ENCODE assay signal across 28 cellular contexts in genomic region chr20:1315804-1316203, GRCh38.
"Had no signal": no experiment of that assay in that cellular context is flagged by ENCODE, and none has a peak within 500 bp of the region (broad histone marks: within the 10 kb centered on the region; RNA-seq: fewer than 3 reads in every experiment).

No MANE protein-coding gene starts in this region.

- H3K36me3 ChIP-seq: esophagus muscularis mucosa, gastrocnemius medialis, gastroesophageal sphincter, heart left ventricle, heart right ventricle had no signal

- FAIRE-seq: colon, endometrium, endothelial cell of umbilical vein, frontal cortex had no signal

- H3K9me3 ChIP-seq: colonic mucosa, esophagus muscularis mucosa, esophagus squamous epithelium, gastrocnemius medialis, gastroesophageal sphincter, heart left ventricle, heart right ventricle had no signal

- H3K4me1 ChIP-seq: colonic mucosa, foreskin keratinocyte had no signal

- H3K27ac ChIP-seq: colonic mucosa, coronary artery, dorsolateral prefrontal cortex, epithelial cell of prostate, esophagus muscularis mucosa, esophagus squamous epithelium, foreskin keratinocyte, gastrocnemius medialis, gastroesophageal sphincter, heart left ventricle, heart right ventricle had no signal

- H3K4me3 ChIP-seq: colonic mucosa, coronary artery, dorsolateral prefrontal cortex, esophagus muscularis mucosa, esophagus squamous epithelium, gastrocnemius medialis, gastroesophageal sphincter, heart left ventricle, heart right ventricle had no signal

- H3K27me3 ChIP-seq: colonic mucosa, dorsolateral prefrontal cortex, esophagus squamous epithelium, foreskin keratinocyte, gastrocnemius medialis, gastroesophageal sphincter, heart left ventricle, heart right ventricle had no signal

- ATAC-seq: effector memory CD8-positive, alpha-beta T cell; esophagus mucosa; foreskin keratinocyte; gastrocnemius medialis; gastroesophageal sphincter; heart left ventricle; heart right ventricle had no signal

- DNase-seq: colonic mucosa; cortex of kidney; dermis blood vessel endothelial cell; dorsolateral prefrontal cortex; effector CD4-positive, alpha-beta T cell; effector CD8-positive, alpha-beta T cell; effector memory CD4-positive, alpha-beta T cell; effector memory CD8-positive, alpha-beta T cell; endodermal cell; erythroblast; esophagus squamous epithelium; foreskin fibroblast; foreskin keratinocyte; foreskin melanocyte; gastrocnemius medialis; glutamatergic neuron; head of caudate nucleus; heart left ventricle; heart right ventricle had no signal
